Comparison of ENCODE assay signal across 10 cellular contexts in genomic region chr11:119493712-119494111, GRCh38.
DNase-seq lines count a peak whose midpoint lies in the region; ATAC-seq lines count a peak whose summit lies in the region.
"Had no signal": no experiment of that assay in that cellular context is flagged by ENCODE, and none has a peak within 500 bp of the region (broad histone marks: within the 10 kb centered on the region; RNA-seq: fewer than 3 reads in every experiment).

No MANE protein-coding gene starts in this region.

- no peaks in the 10 kb centered on the region for H3K79me2 ChIP-seq in GM23248 (ENCODE audit: insufficient read depth)

- H3K4me3 ChIP-seq in GM23248 = no peak overlapping the region
- H3K4me3 ChIP-seq: adrenal gland had no signal

- peaks cover 5% of the 10 kb centered on the region for H3K4me1 Mint-ChIP-seq in T-helper 17 cell

- in situ Hi-C loops in ACHN (cut with HindIII; ENCODE audit: low pct_ligation_motif_present, low pct_unique_long_range_greater_than_20kb, low sequenced_read_pairs) = no loop called here
- in situ Hi-C loops in GM23248 (cut with MboI) = loop anchor here (25.0 kb wide), 1 partner anchor 619 kb away; no protein-coding TSS in a partner anchor

- 46 to 48% methylated on average over 4 of the region's 4 CpGs for WGBS in GM23248 (ENCODE audit: low coverage in 1 of 2, low lambda C conversion rate in 2 of 2, missing lambda C conversion rate in 2 of 2), 2 experiments

- H3F3A ChIP-seq in GM23248 (ENCODE audit: insufficient read depth) = no peaks in the 10 kb centered on the region

- H3K27ac ChIP-seq in GM23248 (no peak overlapping the region), caudate nucleus (ENCODE audit: low read depth, low read length) (no peak overlapping the region)
- H3K27ac ChIP-seq: adrenal gland had no signal

- H3K4me1 ChIP-seq in GM23248 (ENCODE audit: insufficient read depth) = peaks cover 12% of the 10 kb centered on the region; the same call in 1 of the 2 replicates
- H3K4me1 ChIP-seq: adrenal gland had no signal

- H2AFZ ChIP-seq in GM23248 = no peak overlapping the region

- peak; percentile 33 for DNase-seq in ACHN
- peak; percentile 67 for DNase-seq in GM23248
- peak; percentile 21 for DNase-seq in UCSD-AML1 (lab: John Stamatoyannopoulos, UW; ENCODE audit: unreplicated experiment)
- peak; percentile 88 for DNase-seq in iPS-NIHi7 (ENCODE audit: extremely low spot score)
- no peak for DNase-seq in HCEC 1CT
- DNase-seq in caudate nucleus (lab: John Stamatoyannopoulos, UW) = no peak
- DNase-seq in NCI-H2081 treated with DMSO at 0.1 percent for 48 hours (lab: John Stamatoyannopoulos, UW) = no peak
- no peak for DNase-seq in T-helper 17 cell
- DNase-seq: head of caudate nucleus had no signal

- no peak overlapping the region for H3K4me3 Mint-ChIP-seq in T-helper 17 cell

- H3K9ac ChIP-seq in GM23248 = no peak overlapping the region

- no peaks in the 10 kb centered on the region; the same call in 1 of the 2 replicates for H3K27me3 ChIP-seq in GM23248 (replicated peaks; ENCODE audit: insufficient read depth)
- H3K27me3 ChIP-seq: adrenal gland had no signal

- H3K4me2 ChIP-seq in GM23248 (ENCODE audit: unreplicated experiment) = no peak overlapping the region

- H3K9me2 ChIP-seq in GM23248 (ENCODE audit: insufficient read depth) = no peaks in the 10 kb centered on the region

- H3K9me3 ChIP-seq in GM23248 (ENCODE audit: low read depth) (no peaks in the 10 kb centered on the region), T-helper 17 cell (ENCODE audit: control insufficient read depth, low read length, poor library complexity, severe bottlenecking) (no peaks in the 10 kb centered on the region)
- H3K9me3 ChIP-seq: adrenal gland had no signal

- H3K36me3 ChIP-seq in GM23248 (ENCODE audit: low read depth) = no peaks in the 10 kb centered on the region
- H3K36me3 ChIP-seq: adrenal gland had no signal

- no peak for ATAC-seq in T-helper 17 cell

- H3K36me3 Mint-ChIP-seq in T-helper 17 cell (ENCODE audit: low read depth) = peaks cover 5% of the 10 kb centered on the region

- H3K27me3 Mint-ChIP-seq in T-helper 17 cell = peaks cover 63% of the 10 kb centered on the region

- no peaks in the 10 kb centered on the region for H4K20me1 ChIP-seq in GM23248 (ENCODE audit: insufficient read depth)

- H3K27ac Mint-ChIP-seq in T-helper 17 cell = no peak overlapping the region

Comparison
In these comparisons a context has a peak if more than half of its experiments do, and no peak if none do; other contexts are left out.
1. DNase-seq: peak in ACHN (single experiment), GM23248 (single experiment), UCSD-AML1 (single experiment) and iPS-NIHi7 (single experiment); none in HCEC 1CT (single experiment), caudate nucleus (0 of 61), NCI-H2081 treated with DMSO at 0.1 percent for 48 hours (single experiment) and T-helper 17 cell (0 of 3).